Comparison of ENCODE assay signal across 8 cellular contexts in genomic region chr1:248873409-248873992, GRCh38. TPM values are rescaled to one million over a fixed set of nuclear protein-coding genes. Genes with fewer than 3 reads are reported as not detected.
DNase-seq lines count a peak whose midpoint lies in the region; ATAC-seq and TF ChIP-seq lines count a peak whose summit lies in the region.

No MANE protein-coding gene starts in this region.

- peaks cover 4% of the 10 kb centered on the region for H3K79me1 ChIP-seq in trophoblast cell (ENCODE audit: low read length)

- no peaks in the 10 kb centered on the region for H3K27me3 ChIP-seq in trophoblast cell (ENCODE audit: insufficient read depth, low read length)
- H3K27me3 ChIP-seq in transverse colon, result no peaks in the 10 kb centered on the region

- H2AK5ac ChIP-seq in trophoblast cell (ENCODE audit: low read length), result no peak overlapping the region

- H3K27ac ChIP-seq in trophoblast cell (ENCODE audit: low read depth, low read length) (peak overlapping the region; percentile 75), transverse colon (peak overlapping the region; percentile 94 to 99 (median 96))

- DNase-seq in GM10266 (ENCODE audit: extremely low spot score) (peak; percentile 74), NCI-H1105 treated with DMSO at 0.1 percent for 48 hours (lab: John Stamatoyannopoulos, UW) (peak; percentile 79), SKM-1 treated with dmso at 0.1 percent for 144 hours (lab: John Stamatoyannopoulos, UW; ENCODE audit: unreplicated experiment) (peak; percentile 97), cardiac septum (ENCODE audit: low spot score) (peak; percentile 96), trophoblast cell (peak; percentile 98 to 99), transverse colon (peak; percentile 96)
- DNase-seq in activated naive CD8-positive, alpha-beta T cell treated with anti-CD3 and anti-CD28 coated beads, Interleukin-2, amount 50 U/mL, for 16 hours (ENCODE audit: low read depth, low spot score), result peak; percentile 92

- intact Hi-C loops in cardiac septum (cut with DNase I), result loop anchor here (1.0 kb wide), 3 partner anchors 14 to 35 kb away; partner anchors contain the start of genes PGBD2, ZNF672 and ZNF692
- intact Hi-C loops in transverse colon (cut with DNase I; ENCODE audit: low total_unique reads), result no loop called here

- no peak overlapping the region for H3K18ac ChIP-seq in trophoblast cell (ENCODE audit: low read length)

- no peak for TF ChIP-seq EP300 in transverse colon (IDR thresholded peaks at IDR 0.05; ENCODE audit: low read depth)

- H2BK12ac ChIP-seq in trophoblast cell (ENCODE audit: low read length), result peak overlapping the region; percentile 5

- no CpG with 5 or more reads among the region's 41 CpGs for WGBS in trophoblast cell (ENCODE audit: extremely low coverage, insufficient coverage, insufficient read length)
- WGBS in transverse colon (ENCODE audit: low coverage in 1 of 2), 2 donors, result 0% methylated on average over 7 to 41 of the region's 41 CpGs

- peak overlapping the region; percentile 6 for H3K9ac ChIP-seq in trophoblast cell (ENCODE audit: low read length)

- H3K4me2 ChIP-seq in trophoblast cell (ENCODE audit: low read length), result peak overlapping the region; percentile 73

- peak; percentile 78 for ATAC-seq in HG02678 (IDR thresholded peaks at IDR 0.05; ENCODE audit: unreplicated experiment)

- H3K36me3 ChIP-seq in trophoblast cell (ENCODE audit: control insufficient read depth in 1 of 2, insufficient read depth in 2 of 2, low read length in 2 of 2) (no peaks in the 10 kb centered on the region), transverse colon (no peaks in the 10 kb centered on the region)

- H3K4me1 ChIP-seq in trophoblast cell (ENCODE audit: control insufficient read depth in 1 of 2, insufficient read depth in 2 of 2, low read length in 2 of 2), result peaks cover 0 to 3% of the 10 kb centered on the region in 2 experiments
- peaks cover 0 to 11% (median 3%) of the 10 kb centered on the region in 4 donors for H3K4me1 ChIP-seq in transverse colon

- peak overlapping the region; percentile 75 for H3K4me3 ChIP-seq in trophoblast cell (ENCODE audit: low read depth, low read length)
- peak overlapping the region; percentile 51 to 65 (median 58) for H3K4me3 ChIP-seq in transverse colon

- peak; percentile 74 for TF ChIP-seq POLR2A in transverse colon (IDR thresholded peaks at IDR 0.05)

- peak overlapping the region; percentile 8 for H4K91ac ChIP-seq in trophoblast cell (ENCODE audit: low read depth, low read length)

- H3K9me3 ChIP-seq in trophoblast cell (ENCODE audit: insufficient read depth, low read depth, low read length), result no peaks in the 10 kb centered on the region
- no peaks in the 10 kb centered on the region for H3K9me3 ChIP-seq in transverse colon

- peak overlapping the region; percentile 22 for H4K12ac ChIP-seq in trophoblast cell (ENCODE audit: low read depth, low read length)

- peak overlapping the region; percentile 8 for H2BK5ac ChIP-seq in trophoblast cell (ENCODE audit: low read depth, low read length, poor library complexity)

- no peaks in the 10 kb centered on the region for H3K79me2 ChIP-seq in trophoblast cell (ENCODE audit: control insufficient read depth, insufficient read depth, low read length, poor library complexity)

- no peak overlapping the region for H2BK120ac ChIP-seq in trophoblast cell (ENCODE audit: insufficient read depth, low read length, poor library complexity)

- no peak for TF ChIP-seq CTCF in GM10266 (IDR thresholded peaks at IDR 0.05; ENCODE audit: control insufficient read depth, insufficient read depth, low read depth, missing control alignments)
- TF ChIP-seq CTCF in transverse colon (IDR thresholded peaks at IDR 0.05), result no peak

- H4K8ac ChIP-seq in trophoblast cell (ENCODE audit: low read depth, low read length), result peak overlapping the region; percentile 27

- H3K14ac ChIP-seq in trophoblast cell (ENCODE audit: low read length), result peak overlapping the region; percentile 48

- H2AFZ ChIP-seq in trophoblast cell (ENCODE audit: insufficient read depth, low read length, poor library complexity), result peak overlapping the region; percentile 12

- H3K23ac ChIP-seq in trophoblast cell (ENCODE audit: low read length), result no peak overlapping the region

- in situ Hi-C loops in transverse colon (cut with MboI; ENCODE audit: low pct_ligation_motif_present in 1 of 4, low pct_unique_long_range_greater_than_20kb in 1 of 4, low sequenced_read_pairs in 3 of 4), result no loop called here

- no peak overlapping the region for H3K4ac ChIP-seq in trophoblast cell (ENCODE audit: low read depth, low read length)

RNA-seq across cellular contexts. Expression of gene ZNF692, which starts 14.6 kb away (rescaled TPM):
- total RNA-seq in cardiac septum, result 18.1 TPM
- polyA plus RNA-seq in trophoblast cell (2013), result 23.6 and 24.7 TPM in 2 replicates
- total RNA-seq in transverse colon, result 100 to 1,000 TPM in 1 of 4 donors, 10 to 100 TPM in 3; 41.8 to 100 (median 64.6) TPM

RNA-seq across cellular contexts. Expression of gene PGBD2, which starts 32.5 kb away (rescaled TPM):
- total RNA-seq in cardiac septum (2.9 TPM), transverse colon (10 to 100 TPM in 2 of 4 donors, 1 to 10 TPM in 2; 5.2 to 12.4 (median 9.7) TPM)
- 4.0 and 4.3 TPM in 2 replicates for polyA plus RNA-seq in trophoblast cell (2013)

RNA-seq across cellular contexts. Expression of gene ZNF672, which starts 35.5 kb away (rescaled TPM):
- total RNA-seq in cardiac septum, result 40.7 TPM
- polyA plus RNA-seq in trophoblast cell (2013), result 40.2 and 42.1 TPM in 2 replicates
- 10 to 100 TPM; 34.8 to 53.1 (median 44.7) TPM for total RNA-seq in transverse colon

RNA-seq across cellular contexts. Expression of gene SH3BP5L, which starts 47.8 kb away (rescaled TPM):
- total RNA-seq in cardiac septum (25.1 TPM), transverse colon (10 to 100 TPM; 28.1 to 36.2 (median 31.4) TPM)
- polyA plus RNA-seq in trophoblast cell (2013), result 21.2 and 22.7 TPM in 2 replicates

Comparison
In these comparisons a context has a peak if more than half of its experiments do, and no peak if none do; other contexts are left out.
1. Peak in every context shown above with its lines: DNase-seq, ATAC-seq, H3K4me3 ChIP-seq and H3K27ac ChIP-seq.